Comparison of ENCODE assay signal across 14 cellular contexts in genomic region chr4:54819044-54819443, GRCh38.
"Had no signal": no experiment of that assay in that cellular context is flagged by ENCODE, and none has a peak within 500 bp of the region (broad histone marks: within the 10 kb centered on the region; RNA-seq: fewer than 3 reads in every experiment).

No MANE protein-coding gene starts in this region.

- ATAC-seq: activated naive CD8-positive, alpha-beta T cell treated with anti-CD3 and anti-CD28 coated beads, Interleukin-2, amount 50 U/mL, for 24 hours; activated T-cell treated with anti-CD3 and anti-CD28 coated beads, Interleukin-2, amount 50 U/mL, for 72 hours; foreskin keratinocyte; left lobe of liver; natural killer cell had no signal

- H3K9me3 ChIP-seq: thyroid gland, uterus had no signal

- H3K4me1 ChIP-seq: foreskin keratinocyte, right atrium auricular region, thyroid gland, uterus had no signal

- DNase-seq: activated CD4-positive, alpha-beta T cell treated with anti-CD3 and anti-CD28 coated beads for 1 hour; activated CD4-positive, alpha-beta T cell treated with anti-CD3 and anti-CD28 coated beads, Interleukin-2, amount 50 U/mL, for 48 hours; activated naive CD4-positive, alpha-beta T cell; activated naive CD8-positive, alpha-beta T cell treated with anti-CD3 and anti-CD28 coated beads, Interleukin-2, amount 50 U/mL, for 24 hours; activated T-cell treated with anti-CD3 and anti-CD28 coated beads, Interleukin-2, amount 50 U/mL, for 72 hours; foreskin keratinocyte; natural killer cell; posterior cingulate gyrus; stimulated activated CD4-positive, alpha-beta T cell treated with anti-CD3 and anti-CD28 coated beads, Interleukin-4, amount 100 ng/mL, for 4 hours; thyroid gland; uterus had no signal

- H3K4me3 ChIP-seq: right atrium auricular region, skin epidermis, thyroid gland, uterus had no signal

- H3K27ac ChIP-seq: foreskin keratinocyte, right atrium auricular region, thyroid gland, uterus had no signal

- H3K36me3 ChIP-seq: right atrium auricular region, thyroid gland, uterus had no signal

- H3K27me3 ChIP-seq: foreskin keratinocyte, right atrium auricular region, thyroid gland, uterus had no signal
